1 cellular context compared by ENCODE assay signal in genomic region chr3:129195731-129196256, GRCh38.
TF ChIP-seq lines count a peak whose summit lies in the region.

No MANE protein-coding gene starts in this region.

TF ChIP-seq in K562, 482 proteins besides CTCF, POLR2A, EP300 and RAD21 (continued from another document):
- TF ChIP-seq CBFA2T3 (IDR thresholded peaks at IDR 0.05) = peak; percentile 16; the same call in 1 of the 2 replicates
- no peak for TF ChIP-seq ARHGAP35 (IDR thresholded peaks at IDR 0.05; ENCODE audit: partially characterized antibody)
- TF ChIP-seq MBD2 (IDR thresholded peaks at IDR 0.05; ENCODE audit: borderline replicate concordance, low read depth) = no peak
- TF ChIP-seq BACH1 (tag; IDR thresholded peaks at IDR 0.05) = peak; percentile 92
- TF ChIP-seq TCF7L2 (IDR thresholded peaks at IDR 0.05; ENCODE audit: low read depth, low read length) = no peak
- TF ChIP-seq FOXK2 (conservative IDR thresholded peaks at IDR 0.05 in 1 of 2, IDR thresholded peaks at IDR 0.05 in 1 of 2; ENCODE audit: low read depth in 2 of 2) = peak; percentile 72 to 74
- peak; percentile 69; the same call in 1 of the 2 replicates for TF ChIP-seq ATF7 (IDR thresholded peaks at IDR 0.05)
- TF ChIP-seq MTA2 (IDR thresholded peaks at IDR 0.05; ENCODE audit: low read depth) = no peak
- TF ChIP-seq STAT6 (CRISPR knock-in tag; IDR thresholded peaks at IDR 0.05) = no peak
- TF ChIP-seq KAT7 (CRISPR knock-in tag; IDR thresholded peaks at IDR 0.05; ENCODE audit: borderline replicate concordance) = no peak
- TF ChIP-seq PRDM10 (IDR thresholded peaks at IDR 0.05; ENCODE audit: partially characterized antibody) = no peak
- no peak for TF ChIP-seq ZNF146 (CRISPR knock-in tag; IDR thresholded peaks at IDR 0.05; ENCODE audit: unreplicated experiment)
- TF ChIP-seq FOXO4 (CRISPR knock-in tag; IDR thresholded peaks at IDR 0.05) = no peak
- TF ChIP-seq HDAC8 (tag; IDR thresholded peaks at IDR 0.05) = no peak
- no peak for TF ChIP-seq SP2 (IDR thresholded peaks at IDR 0.05; ENCODE audit: extremely low read depth, low read depth, low read length, poor library complexity, severe bottlenecking)
- TF ChIP-seq HMG20A (CRISPR knock-in tag; conservative IDR thresholded peaks at IDR 0.05) = no peak
- TF ChIP-seq DPF2 (IDR thresholded peaks at IDR 0.05) = peak; percentile 78
- TF ChIP-seq YY1 (IDR thresholded peaks at IDR 0.05; ENCODE audit: borderline replicate concordance in 1 of 3, control insufficient read depth in 1 of 3, extremely low read depth in 1 of 3, insufficient read depth in 3 of 3, insufficient read length in 1 of 3, insufficient replicate concordance in 2 of 3, low read depth in 1 of 3, low read length in 2 of 3) = peak in 1 of 3 experiments; percentile 49
- no peak for TF ChIP-seq ZC3H11A (IDR thresholded peaks at IDR 0.05; ENCODE audit: low read depth, low read length)
- TF ChIP-seq ESRRA (IDR thresholded peaks at IDR 0.05; ENCODE audit: borderline replicate concordance, low read depth) = no peak
- TF ChIP-seq UBTF (IDR thresholded peaks at IDR 0.05; ENCODE audit: borderline replicate concordance in 1 of 2, low read depth in 2 of 2, low read length in 2 of 2) = peak in 1 of 2 experiments; percentile 66; a peak in 1 of 4 replicates
- TF ChIP-seq CEBPG (CRISPR knock-in tag; IDR thresholded peaks at IDR 0.05) = no peak
- TF ChIP-seq CEBPG (tag; conservative IDR thresholded peaks at IDR 0.05 in 1 of 2, IDR thresholded peaks at IDR 0.05 in 1 of 2) = no peak
- TF ChIP-seq CHCHD3 (CRISPR knock-in tag; IDR thresholded peaks at IDR 0.05) = no peak
- TF ChIP-seq ZZZ3 (IDR thresholded peaks at IDR 0.05) = no peak
- TF ChIP-seq RCOR1 (IDR thresholded peaks at IDR 0.05; ENCODE audit: borderline replicate concordance in 1 of 2, low read depth in 2 of 2, low read length in 2 of 2) = peak in 1 of 2 experiments; percentile 71; a peak in 1 of 4 replicates
- TF ChIP-seq CXXC5 (CRISPR knock-in tag; IDR thresholded peaks at IDR 0.05) = no peak
- peak; percentile 29; the same call in 1 of the 2 replicates for TF ChIP-seq L3MBTL2 (IDR thresholded peaks at IDR 0.05)
- TF ChIP-seq CSDE1 (IDR thresholded peaks at IDR 0.05) = no peak
- TF ChIP-seq FOXP1 (CRISPR knock-in tag; IDR thresholded peaks at IDR 0.05) = no peak
- no peak for TF ChIP-seq HEY1 (CRISPR knock-in tag; IDR thresholded peaks at IDR 0.05; ENCODE audit: borderline replicate concordance)
- TF ChIP-seq ATF3 (IDR thresholded peaks at IDR 0.05) = peak; percentile 74
- TF ChIP-seq ATF3 (CRISPR knock-in tag; conservative IDR thresholded peaks at IDR 0.05) = no peak
- no peak for TF ChIP-seq GTF2B (IDR thresholded peaks at IDR 0.05; ENCODE audit: extremely low read depth, insufficient read length)
- no peak for TF ChIP-seq ZNF695 (CRISPR knock-in tag; IDR thresholded peaks at IDR 0.05)
- TF ChIP-seq ZNF224 (CRISPR knock-in tag; IDR thresholded peaks at IDR 0.05) = no peak
- TF ChIP-seq HDAC6 (IDR thresholded peaks at IDR 0.05; ENCODE audit: low read depth, low read length) = no peak
- TF ChIP-seq ATF2 (CRISPR knock-in tag; IDR thresholded peaks at IDR 0.05) = no peak
- no peak for TF ChIP-seq ELF1 (tag; IDR thresholded peaks at IDR 0.05)
- peak; percentile 90 for TF ChIP-seq MAFG (tag; conservative IDR thresholded peaks at IDR 0.05)
- TF ChIP-seq GTF2E2 (tag; IDR thresholded peaks at IDR 0.05) = no peak
- TF ChIP-seq TAF9B (IDR thresholded peaks at IDR 0.05; ENCODE audit: partially characterized antibody) = no peak
- peak; percentile 86 for TF ChIP-seq FOSL1 (tag; conservative IDR thresholded peaks at IDR 0.05)
- TF ChIP-seq ELF4 (CRISPR knock-in tag; IDR thresholded peaks at IDR 0.05) = no peak
